13 cellular contexts compared by ENCODE assay signal in genomic region chr18:8951491-8951890, GRCh38.
DNase-seq lines count a peak whose midpoint lies in the region; ATAC-seq and TF ChIP-seq lines count a peak whose summit lies in the region.
"Had no signal": no experiment of that assay in that cellular context is flagged by ENCODE, and none has a peak within 500 bp of the region (broad histone marks: within the 10 kb centered on the region; RNA-seq: fewer than 3 reads in every experiment).

No MANE protein-coding gene starts in this region.

- H3K4me1 ChIP-seq in stomach (peaks cover 0 to 17% (median 4%) of the 10 kb centered on the region in 4 donors), upper lobe of left lung (no peaks in the 10 kb centered on the region)

- no peak for TF ChIP-seq EP300 in stomach (IDR thresholded peaks at IDR 0.05)
- no peak for TF ChIP-seq EP300 in upper lobe of left lung (IDR thresholded peaks at IDR 0.05)

- H3K27me3 ChIP-seq in stomach = no peaks in the 10 kb centered on the region
- no peaks in the 10 kb centered on the region for H3K27me3 ChIP-seq in upper lobe of left lung

- WGBS in stomach, 5 donors = 60 to 82% (median 77%) methylated on average over 2 of the region's 2 CpGs
- WGBS in upper lobe of left lung, 2 donors = 74 to 82% methylated on average over 2 of the region's 2 CpGs

- H3K4me3 ChIP-seq in stomach = no peak overlapping the region
- no peak overlapping the region for H3K4me3 ChIP-seq in upper lobe of left lung

- TF ChIP-seq POLR2A in stomach (IDR thresholded peaks at IDR 0.05) (no peak), upper lobe of left lung (IDR thresholded peaks at IDR 0.05) (no peak)

- H3K36me3 ChIP-seq in KOPT-K1 (ENCODE audit: insufficient read depth, low read length) (no peaks in the 10 kb centered on the region), stomach (no peaks in the 10 kb centered on the region), upper lobe of left lung (no peaks in the 10 kb centered on the region)

- H3K9me3 ChIP-seq in KOPT-K1 (ENCODE audit: insufficient read depth, low read length, poor library complexity, severe bottlenecking) = peaks cover 9% of the 10 kb centered on the region
- peaks cover 0 to 6% (median 0%) of the 10 kb centered on the region in 4 donors for H3K9me3 ChIP-seq in stomach
- H3K9me3 ChIP-seq in upper lobe of left lung = no peaks in the 10 kb centered on the region

- TF ChIP-seq CTCF in stomach (IDR thresholded peaks at IDR 0.05) = no peak
- no peak for TF ChIP-seq CTCF in upper lobe of left lung (IDR thresholded peaks at IDR 0.05)

- H3K27ac ChIP-seq in KOPT-K1 (ENCODE audit: low read depth, low read length, poor library complexity, severe bottlenecking) (peak overlapping the region; percentile 43), stomach (no peak overlapping the region), upper lobe of left lung (no peak overlapping the region)

- intact Hi-C loops in stomach (cut with DNase I; ENCODE audit: low total_unique reads) = no loop called here

- ATAC-seq in GM18873 (IDR thresholded peaks at IDR 0.05; ENCODE audit: low FRiP score, unreplicated experiment) = peak; percentile 64
- ATAC-seq in GM21723 (IDR thresholded peaks at IDR 0.05; ENCODE audit: unreplicated experiment) = peak; percentile 72
- no peak for ATAC-seq in GM21360 (IDR thresholded peaks at IDR 0.05; ENCODE audit: unreplicated experiment)
- no peak for ATAC-seq in upper lobe of left lung (ENCODE audit: low FRiP score in 2 of 2)

- DNase-seq in myocyte (ENCODE audit: low read depth) = peak; percentile 57
- DNase-seq in stomach = no peak
- DNase-seq in upper lobe of left lung = no peak
- DNase-seq: activated CD4-positive, alpha-beta T cell treated with anti-CD3 and anti-CD28 coated beads, Interleukin-2, amount 10 ng/mL, durations not matched to agents 24 days and 14 days; Caco-2; cerebellar nuclear complex; mesenchymal stem cell; NCI-H526; posterior cingulate gyrus had no signal

Comparison
In these comparisons a context has a peak if more than half of its experiments do, and no peak if none do; other contexts are left out.
1. ATAC-seq: peak in GM18873 (single experiment) and GM21723 (single experiment); none in GM21360 (single experiment) and upper lobe of left lung (0 of 2).